Comparison of ENCODE assay signal across 1 cellular context in genomic region chrX:147859666-147860065, GRCh38.
TF ChIP-seq lines count a peak whose summit lies in the region.

No MANE protein-coding gene starts in this region.

TF ChIP-seq in liver, 16 proteins besides CTCF, POLR2A, EP300 and RAD21 (continued from another document):
- TF ChIP-seq FOXA1 (IDR thresholded peaks at IDR 0.05), result no peak
- no peak for TF ChIP-seq GABPA (IDR thresholded peaks at IDR 0.05 in 1 of 2, conservative IDR thresholded peaks at IDR 0.05 in 1 of 2)
- TF ChIP-seq HNF4G (IDR thresholded peaks at IDR 0.05), result peak; percentile 78
- TF ChIP-seq EGR1 (IDR thresholded peaks at IDR 0.05; ENCODE audit: low read depth in 2 of 2), result no peak
